In genomic region chr2:127515383-127515915, GRCh38 we compare ENCODE assay signal across 13 cellular contexts. TPM values are rescaled to one million over a fixed set of nuclear protein-coding genes. Genes with fewer than 3 reads are reported as not detected.
DNase-seq lines count a peak whose midpoint lies in the region; ATAC-seq and TF ChIP-seq lines count a peak whose summit lies in the region.
"Had no signal": no experiment of that assay in that cellular context is flagged by ENCODE, and none has a peak within 500 bp of the region (broad histone marks: within the 10 kb centered on the region; RNA-seq: fewer than 3 reads in every experiment).

No MANE protein-coding gene starts in this region.

- no peaks in the 10 kb centered on the region for H3K27me3 Mint-ChIP-seq in activated T-cell treated with anti-CD3 and anti-CD28 coated beads, Interleukin-2, amount 50 U/mL, for 72 hours (ENCODE audit: low read depth)

- H3K36me3 Mint-ChIP-seq in activated T-cell treated with anti-CD3 and anti-CD28 coated beads, Interleukin-2, amount 50 U/mL, for 72 hours (ENCODE audit: insufficient read depth in 2 of 2) = peaks cover 2 to 22% of the 10 kb centered on the region in 2 donors

- H3K9me3 ChIP-seq in esophagus muscularis mucosa = no peaks in the 10 kb centered on the region
- no peaks in the 10 kb centered on the region for H3K9me3 ChIP-seq in muscle layer of colon (ENCODE audit: low read length)
- H3K9me3 ChIP-seq in transverse colon = no peaks in the 10 kb centered on the region
- H3K9me3 ChIP-seq: tibial nerve had no signal

- H3K27ac Mint-ChIP-seq in activated T-cell treated with anti-CD3 and anti-CD28 coated beads, Interleukin-2, amount 50 U/mL, for 72 hours = peak overlapping the region; percentile 72

- H3K4me1 ChIP-seq in esophagus muscularis mucosa = peaks cover 43 to 67% (median 54%) of the 10 kb centered on the region in 4 donors
- H3K4me1 ChIP-seq in muscle layer of colon (ENCODE audit: insufficient read depth, low read length) = peaks cover 23% of the 10 kb centered on the region
- H3K4me1 ChIP-seq in transverse colon = peaks cover 0 to 30% (median 6%) of the 10 kb centered on the region in 4 donors

- no peak overlapping the region for H3K9ac ChIP-seq in muscle layer of colon (ENCODE audit: low read length)

- in situ Hi-C loops in transverse colon (cut with MboI; ENCODE audit: low pct_ligation_motif_present in 1 of 4, low pct_unique_long_range_greater_than_20kb in 1 of 4, low sequenced_read_pairs in 3 of 4) = no loop called here

- intact Hi-C loops in esophagus muscularis mucosa (cut with DNase I) = loop anchor here (10.0 kb wide), 1 partner anchor 139 kb away; no protein-coding TSS in a partner anchor
- intact Hi-C loops in transverse colon (cut with DNase I; ENCODE audit: low total_unique reads) = no loop called here

- no peak for TF ChIP-seq CTCF in esophagus muscularis mucosa (IDR thresholded peaks at IDR 0.05)
- TF ChIP-seq CTCF in transverse colon (IDR thresholded peaks at IDR 0.05) = no peak

- DNase-seq in activated T-cell treated with anti-CD3 and anti-CD28 coated beads, Interleukin-2, amount 50 U/mL, for 72 hours = no peak
- DNase-seq in activated T-cell treated with anti-CD3 and anti-CD28 coated beads for 4 hours = no peak
- DNase-seq in esophagus muscularis mucosa (ENCODE audit: extremely low spot score) = no peak
- DNase-seq in transverse colon = no peak
- no peak for DNase-seq in germinal center (ENCODE audit: low spot score)
- no peak for DNase-seq in DMS79 (lab: John Stamatoyannopoulos, UW)
- DNase-seq: activated naive CD4-positive, alpha-beta T cell treated with Interleukin-2 at 50 U/mL for 16 hours; NCI-H2081 treated with DMSO at 0.1 percent for 48 hours; stimulated activated CD4-positive, alpha-beta T cell treated with anti-CD3 and anti-CD28 coated beads, Interleukin-2, amount 100 ng/mL, for 24 hours had no signal

- H3K27ac ChIP-seq in esophagus muscularis mucosa (replicated peaks in 1 of 4) (peak overlapping the region; percentile 79 to 84 (median 80)), muscle layer of colon (ENCODE audit: low read depth, low read length) (peak overlapping the region; percentile 62), transverse colon (peak overlapping the region; percentile 60 to 78 (median 71))

- no peaks in the 10 kb centered on the region for H3K9me3 Mint-ChIP-seq in activated T-cell treated with anti-CD3 and anti-CD28 coated beads, Interleukin-2, amount 50 U/mL, for 72 hours

- H3K27me3 ChIP-seq in esophagus muscularis mucosa (no peaks in the 10 kb centered on the region), muscle layer of colon (ENCODE audit: control insufficient read depth in 1 of 2, insufficient read depth in 2 of 2, low read length in 2 of 2) (no peaks in the 10 kb centered on the region), transverse colon (no peaks in the 10 kb centered on the region)
- H3K27me3 ChIP-seq: tibial nerve had no signal

- peaks cover 56% of the 10 kb centered on the region for H3K4me1 Mint-ChIP-seq in activated T-cell treated with anti-CD3 and anti-CD28 coated beads, Interleukin-2, amount 50 U/mL, for 72 hours (ENCODE audit: low read depth)

- TF ChIP-seq EP300 in esophagus muscularis mucosa (IDR thresholded peaks at IDR 0.05) (no peak), transverse colon (IDR thresholded peaks at IDR 0.05; ENCODE audit: low read depth) (no peak)

- H3K4me3 Mint-ChIP-seq in activated T-cell treated with anti-CD3 and anti-CD28 coated beads, Interleukin-2, amount 50 U/mL, for 72 hours = no peak overlapping the region

- no peak for ATAC-seq in activated T-cell treated with anti-CD3 and anti-CD28 coated beads, Interleukin-2, amount 50 U/mL, for 72 hours (replicated peaks in 1 of 2)
- ATAC-seq in HG03045 (IDR thresholded peaks at IDR 0.05; ENCODE audit: unreplicated experiment) = no peak

- TF ChIP-seq POLR2A in esophagus muscularis mucosa (IDR thresholded peaks at IDR 0.05; ENCODE audit: low read depth) (no peak), transverse colon (IDR thresholded peaks at IDR 0.05) (no peak)

- H3K4me3 ChIP-seq in esophagus muscularis mucosa = peak overlapping the region in 1 of 4 donors; percentile 3
- peak overlapping the region in 1 of 2 donors; percentile 37 for H3K4me3 ChIP-seq in muscle layer of colon (ENCODE audit: low read depth in 1 of 2, low read length in 2 of 2)
- no peak overlapping the region for H3K4me3 ChIP-seq in transverse colon
- H3K4me3 ChIP-seq: tibial nerve had no signal

- H3K36me3 ChIP-seq in esophagus muscularis mucosa = peaks cover 2 to 19% (median 12%) of the 10 kb centered on the region in 4 donors
- H3K36me3 ChIP-seq in muscle layer of colon (ENCODE audit: insufficient read depth, low read length) = peaks cover 10% of the 10 kb centered on the region
- H3K36me3 ChIP-seq in transverse colon = peaks cover 0 to 3% (median 1%) of the 10 kb centered on the region in 4 donors

- 49% methylated on average over 5 of the region's 6 CpGs for WGBS in esophagus muscularis mucosa
- 53 to 64% methylated on average over 5 to 6 of the region's 6 CpGs for WGBS in transverse colon (ENCODE audit: low coverage in 1 of 2), 2 donors

RNA-seq across cellular contexts. Expression of gene IWS1, which starts 10.8 kb away (rescaled TPM):
- 10 to 100 TPM; 39.0 to 43.6 TPM for total RNA-seq in activated T-cell treated with anti-CD3 and anti-CD28 coated beads, Interleukin-2, amount 50 U/mL, for 72 hours
- total RNA-seq in esophagus muscularis mucosa = 10 to 100 TPM; 32.6 to 38.1 (median 34.7) TPM
- total RNA-seq in transverse colon = 100 to 1,000 TPM in 1 of 4 donors, 10 to 100 TPM in 3; 27.3 to 139 (median 45.4) TPM

RNA-seq across cellular contexts. Expression of gene MYO7B, which starts 20.0 kb away (rescaled TPM):
- total RNA-seq in activated T-cell treated with anti-CD3 and anti-CD28 coated beads, Interleukin-2, amount 50 U/mL, for 72 hours = under 1 TPM; 0.50 to 0.79 TPM
- total RNA-seq in esophagus muscularis mucosa (under 1 TPM in 3 of 4 donors, not detected in 1; 0.19 to 0.98 (median 0.33) TPM), transverse colon (100 to 1,000 TPM; 242 to 637 (median 280) TPM)
- total RNA-seq: epithelial cell of proximal tubule had no signal

Comparison
In these comparisons a context has a peak if more than half of its experiments do, and no peak if none do; other contexts are left out.
1. RNA of gene MYO7B, which starts 20.0 kb away (total RNA-seq): 242 to 637 TPM in transverse colon; 0.50 to 0.79 TPM in activated T-cell treated with anti-CD3 and anti-CD28 coated beads, Interleukin-2, amount 50 U/mL, for 72 hours and 0.19 to 0.98 TPM in esophagus muscularis mucosa; every median in the first group is over 100 times any median in the second.
2. Peak in every context shown above with its lines, with median percentiles within 50 percentile points of each other: H3K27ac ChIP-seq.